23 cellular contexts compared by ENCODE assay signal in genomic region chr12:34108405-34108803, GRCh38.
"Had no signal": no experiment of that assay in that cellular context is flagged by ENCODE, and none has a peak within 500 bp of the region (broad histone marks: within the 10 kb centered on the region; RNA-seq: fewer than 3 reads in every experiment).

No MANE protein-coding gene starts in this region.

- H3K4me3 Mint-ChIP-seq: activated naive CD4-positive, alpha-beta T cell treated with anti-CD3 and anti-CD28 coated beads, Interleukin-2, amount 50 U/mL, for 24 hours; central memory CD8-positive, alpha-beta T cell; mesothelial cell of epicardium; natural killer cell; type B pancreatic cell had no signal

- H3K4me1 Mint-ChIP-seq: activated naive CD4-positive, alpha-beta T cell treated with anti-CD3 and anti-CD28 coated beads, Interleukin-2, amount 50 U/mL, for 24 hours; central memory CD8-positive, alpha-beta T cell; mesothelial cell of epicardium; natural killer cell had no signal

- H3K27me3 Mint-ChIP-seq: type B pancreatic cell had no signal

- ATAC-seq: left lobe of liver, natural killer cell had no signal

- H3K27me3 ChIP-seq: adrenal gland, ascending aorta, brain microvascular endothelial cell had no signal

- H3K27ac ChIP-seq: adrenal gland, ascending aorta, brain microvascular endothelial cell, coronary artery, heart right ventricle, prostate gland, spleen, thoracic aorta had no signal

- H3K36me3 Mint-ChIP-seq: activated naive CD4-positive, alpha-beta T cell treated with anti-CD3 and anti-CD28 coated beads, Interleukin-2, amount 50 U/mL, for 24 hours; mesothelial cell of epicardium; natural killer cell; type B pancreatic cell had no signal

- H3K4me3 ChIP-seq: adrenal gland, ascending aorta, coronary artery, spleen, thoracic aorta had no signal

- H3K9me3 ChIP-seq: adrenal gland, ascending aorta, heart right ventricle, prostate gland, spleen, thoracic aorta had no signal

- H3K27ac Mint-ChIP-seq: activated naive CD4-positive, alpha-beta T cell treated with anti-CD3 and anti-CD28 coated beads, Interleukin-2, amount 50 U/mL, for 24 hours; mesothelial cell of epicardium; natural killer cell; type B pancreatic cell had no signal

- DNase-seq: activated CD4-positive, alpha-beta T cell treated with anti-CD3 and anti-CD28 coated beads for 1 hour; activated CD4-positive, alpha-beta T cell treated with anti-CD3 and anti-CD28 coated beads, Interleukin-2, amount 50 U/mL, for 1 hour; activated gamma-delta T cell treated with Interleukin-2 at 50 U/mL for 16 hours; activated T-cell treated with anti-CD3 and anti-CD28 coated beads, Interleukin-2, amount 50 U/mL, for 1 hour; adrenal gland; brain microvascular endothelial cell; heart right ventricle; mammary epithelial cell; natural killer cell; stimulated activated CD4-positive, alpha-beta T cell treated with anti-CD3 and anti-CD28 coated beads, Interleukin-4, amount 100 ng/mL, for 24 hours; T-helper 1 cell; T-helper 9 cell had no signal

- H3K4me1 ChIP-seq: adrenal gland, ascending aorta, prostate gland had no signal

- H3K9me3 Mint-ChIP-seq: activated naive CD4-positive, alpha-beta T cell treated with anti-CD3 and anti-CD28 coated beads, Interleukin-2, amount 50 U/mL, for 24 hours; central memory CD8-positive, alpha-beta T cell; natural killer cell had no signal

- H3K36me3 ChIP-seq: adrenal gland, ascending aorta, brain microvascular endothelial cell, heart right ventricle, prostate gland, spleen, thoracic aorta had no signal

- FAIRE-seq: keratinocyte had no signal
